In genomic region chr10:59709472-59710125, GRCh38 we compare ENCODE assay signal across 8 cellular contexts. TPM values are rescaled to one million over a fixed set of nuclear protein-coding genes. Genes with fewer than 3 reads are reported as not detected.
DNase-seq lines count a peak whose midpoint lies in the region; ATAC-seq and TF ChIP-seq lines count a peak whose summit lies in the region.

Gene SLC16A9, minus strand, starts transcription at chr10:59709850. Its CDS starts 25,559 bp downstream, at chr10:59684291.

- ATAC-seq in GM21423 (IDR thresholded peaks at IDR 0.05; ENCODE audit: unreplicated experiment), result peak; percentile 85

- peak; percentile 21 for DNase-seq in GM12864 (ENCODE audit: low read depth)
- peak; percentile 26 for DNase-seq in HPDE6-E6E7 (ENCODE audit: extremely low spot score)
- DNase-seq in SK-N-DZ (ENCODE audit: low spot score), result peak; percentile 80
- DNase-seq in cerebellar cortex (ENCODE audit: low spot score), result peak; percentile 71
- peak; percentile 13 for DNase-seq in stimulated activated CD4-positive, alpha-beta T cell treated with anti-CD3 and anti-CD28 coated beads, Interleukin-2, amount 100 ng/mL, for 4 hours (ENCODE audit: low read depth)
- no peak for DNase-seq in activated CD4-positive, CD25-positive, alpha-beta regulatory T cell (lab: John Stamatoyannopoulos, UW)

- H3K4me3 ChIP-seq in GM12864 (ENCODE audit: low read depth, low read length), result peak within 1 kb of the TSS; percentile 63

- peaks cover 2% of the 10 kb centered on the region for H3K27me3 ChIP-seq in layer of hippocampus (ENCODE audit: control insufficient read depth, insufficient read depth, low read length)

- peak within 1 kb of the TSS; percentile 52 for H3K27ac ChIP-seq in layer of hippocampus (ENCODE audit: low read depth, low read length)

- TF ChIP-seq CTCF in GM12864 (IDR thresholded peaks at IDR 0.05; ENCODE audit: low read depth, low read length, missing control alignments), result peak; percentile 31

RNA-seq across cellular contexts. Expression of gene SLC16A9, which starts in this region (rescaled TPM):
- polyA plus RNA-seq in SK-N-DZ (2014; cell fraction: cytosol; rRNA removed), result 14.2 and 16.4 TPM in 2 replicates
- polyA plus RNA-seq in SK-N-DZ (2014; cell fraction: nucleus; rRNA removed), result 9.9 and 10.5 TPM in 2 replicates

Comparison
In these comparisons a context has a peak if more than half of its experiments do, and no peak if none do; other contexts are left out.
1. DNase-seq: peak in GM12864 (single experiment), HPDE6-E6E7 (single experiment), SK-N-DZ (single experiment), cerebellar cortex (single experiment) and stimulated activated CD4-positive, alpha-beta T cell treated with anti-CD3 and anti-CD28 coated beads, Interleukin-2, amount 100 ng/mL, for 4 hours (single experiment); none in activated CD4-positive, CD25-positive, alpha-beta regulatory T cell (0 of 4).